Comparison of ENCODE assay signal across 15 cellular contexts in genomic region chr12:120314220-120314619, GRCh38. TPM values are rescaled to one million over a fixed set of nuclear protein-coding genes. Genes with fewer than 3 reads are reported as not detected.
DNase-seq lines count a peak whose midpoint lies in the region; ATAC-seq, FAIRE-seq and TF ChIP-seq lines count a peak whose summit lies in the region.
"Had no signal": no experiment of that assay in that cellular context is flagged by ENCODE, and none has a peak within 500 bp of the region (broad histone marks: within the 10 kb centered on the region; RNA-seq: fewer than 3 reads in every experiment).

No MANE protein-coding gene starts in this region.

- WGBS in A549 (ENCODE audit: missing lambda C conversion rate) = 28% methylated on average over 5 of the region's 5 CpGs

- peak; percentile 39 for TF ChIP-seq CTCF in A549 (IDR thresholded peaks at IDR 0.05)
- TF ChIP-seq CTCF in GM12872 (IDR thresholded peaks at IDR 0.05; ENCODE audit: insufficient read depth, low read depth, low read length) = peak; percentile 47
- TF ChIP-seq CTCF in fibroblast of villous mesenchyme (IDR thresholded peaks at IDR 0.05; ENCODE audit: insufficient read depth, low read depth, low read length) = peak; percentile 38

- peak in 1 of 2 experiments; percentile 38; a peak in 2 of 5 replicates for TF ChIP-seq RAD21 in A549 (conservative IDR thresholded peaks at IDR 0.05 in 1 of 2, IDR thresholded peaks at IDR 0.05 in 1 of 2)

- TF ChIP-seq EP300 in A549 (IDR thresholded peaks at IDR 0.05) = no peak

- ATAC-seq in A549 (0 out of 6 replicates have a peak, but pooled peaks of 1 of the 2 experiments have one; percentile 11), HG03196 (IDR thresholded peaks at IDR 0.05; ENCODE audit: unreplicated experiment) (no peak)
- ATAC-seq: psoas muscle had no signal

- POLR2A ChIA-PET in A549 (lab: Yijun Ruan, JAX) = interaction anchor here (1.2 to 1.5 kb wide), 2 partner anchors 21 to 23 kb away, joined by 3 to 5 read pairs; partner anchors contain the start of genes RNU4-1 and RNU4-2

- H3K4me3 ChIP-seq in A549 (no peak overlapping the region), fibroblast of villous mesenchyme (ENCODE audit: low read depth, low read length) (no peak overlapping the region)
- H3K4me3 ChIP-seq: lung, psoas muscle, transverse colon had no signal

- CTCF ChIA-PET in A549 (lab: Yijun Ruan, JAX) = interaction anchor here (0.6 to 3.9 kb wide), 11 partner anchors 8 to 658 kb away, joined by 3 to 44 read pairs (median 4); partner anchors contain the start of gene SIRT4

- 0 out of 3 replicates have a peak, but pooled peaks cover 3% of the 10 kb centered on the region for H3K4me1 ChIP-seq in A549

- no peak for FAIRE-seq in A549 (lab: Jason Lieb, UNC)

- DNase-seq in A549 (ENCODE audit: low read depth in 1 of 2, low spot score in 1 of 2) = peak; percentile 42 to 51
- DNase-seq in OCI-M1 (lab: John Stamatoyannopoulos, UW) = peak; percentile 32
- DNase-seq in fibroblast of villous mesenchyme (ENCODE audit: low read depth) = no peak
- DNase-seq in activated naive CD4-positive, alpha-beta T cell (lab: John Stamatoyannopoulos, UW) = no peak
- DNase-seq in NK-92 treated with Interleukin-12 subunit alpha and Interleukin-12 subunit beta, amount 100 ng/mL, for 24 hours (lab: John Stamatoyannopoulos, UW) = no peak
- DNase-seq in NCI-H510A treated with DMSO at 0.1 percent for 48 hours (lab: John Stamatoyannopoulos, UW) = no peak
- DNase-seq: CD4-positive, alpha-beta T cell; NCI-H774; T-helper 2 cell; transverse colon had no signal

- H3K9me3 ChIP-seq in A549 = no peaks in the 10 kb centered on the region
- H3K9me3 ChIP-seq: psoas muscle, transverse colon had no signal

- no peak overlapping the region for H3K4me2 ChIP-seq in A549

- TF ChIP-seq POLR2A in A549 (IDR thresholded peaks at IDR 0.05; ENCODE audit: low read length) = no peak

- H3K27ac ChIP-seq in A549 = no peak overlapping the region
- H3K27ac ChIP-seq: psoas muscle, transverse colon had no signal

TF ChIP-seq in A549, 52 proteins besides CTCF, POLR2A, EP300 and RAD21:
- TF ChIP-seq EHMT2 (IDR thresholded peaks at IDR 0.05; ENCODE audit: low read depth) (no peak), CBX8 (IDR thresholded peaks at IDR 0.05) (no peak), EHF (CRISPR knock-in tag; IDR thresholded peaks at IDR 0.05) (no peak), RCOR1 (IDR thresholded peaks at IDR 0.05; ENCODE audit: low read depth, low read length) (no peak), RNF2 (IDR thresholded peaks at IDR 0.05; ENCODE audit: borderline replicate concordance, low read depth) (no peak), ATOH8 (CRISPR knock-in tag; IDR thresholded peaks at IDR 0.05; ENCODE audit: low read depth) (no peak), JUN (IDR thresholded peaks at IDR 0.05) (no peak), KDM1A (IDR thresholded peaks at IDR 0.05; ENCODE audit: low read depth) (no peak), MYC (IDR thresholded peaks at IDR 0.05; ENCODE audit: borderline replicate concordance, low read length) (no peak), FOSB (CRISPR knock-in tag; IDR thresholded peaks at IDR 0.05) (no peak), HOXA7 (CRISPR knock-in tag; IDR thresholded peaks at IDR 0.05) (no peak), CHD2 (IDR thresholded peaks at IDR 0.05; ENCODE audit: low read length, partially characterized antibody) (no peak), ZFP36 (IDR thresholded peaks at IDR 0.05; ENCODE audit: borderline replicate concordance, partially characterized antibody) (no peak), HEYL (CRISPR knock-in tag; IDR thresholded peaks at IDR 0.05) (no peak), RFX5 (IDR thresholded peaks at IDR 0.05) (no peak), NR3C1 (IDR thresholded peaks at IDR 0.05) (no peak), FOSL2 (IDR thresholded peaks at IDR 0.05) (no peak), FOSL2 (CRISPR knock-in tag; IDR thresholded peaks at IDR 0.05) (no peak), BHLHE40 (IDR thresholded peaks at IDR 0.05; ENCODE audit: low read depth, low read length) (no peak)
- TF ChIP-seq, protein P1, sequence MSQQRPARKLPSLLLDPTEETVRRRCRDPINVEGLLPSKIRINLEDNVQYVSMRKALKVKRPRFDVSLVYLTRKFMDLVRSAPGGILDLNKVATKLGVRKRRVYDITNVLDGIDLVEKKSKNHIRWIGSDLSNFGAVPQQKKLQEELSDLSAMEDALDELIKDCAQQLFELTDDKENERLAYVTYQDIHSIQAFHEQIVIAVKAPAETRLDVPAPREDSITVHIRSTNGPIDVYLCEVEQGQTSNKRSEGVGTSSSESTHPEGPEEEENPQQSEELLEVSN (IDR thresholded peaks at IDR 0.05; ENCODE audit: borderline replicate concordance, low read depth) = no peak
- TF ChIP-seq, protein P2, sequence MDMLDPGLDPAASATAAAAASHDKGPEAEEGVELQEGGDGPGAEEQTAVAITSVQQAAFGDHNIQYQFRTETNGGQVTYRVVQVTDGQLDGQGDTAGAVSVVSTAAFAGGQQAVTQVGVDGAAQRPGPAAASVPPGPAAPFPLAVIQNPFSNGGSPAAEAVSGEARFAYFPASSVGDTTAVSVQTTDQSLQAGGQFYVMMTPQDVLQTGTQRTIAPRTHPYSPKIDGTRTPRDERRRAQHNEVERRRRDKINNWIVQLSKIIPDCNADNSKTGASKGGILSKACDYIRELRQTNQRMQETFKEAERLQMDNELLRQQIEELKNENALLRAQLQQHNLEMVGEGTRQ (IDR thresholded peaks at IDR 0.05) = no peak

RNA-seq across cellular contexts. Expression of gene SIRT4, which starts 12.1 kb away (rescaled TPM):
- polyA plus RNA-seq in A549 (2011; rRNA removed) (1.6 and 2.6 TPM in 2 replicates), A549 (2017; fragmentation: RNase III; extraction: RNeasy Plus Mini Kit Qiagen cat#74134 plus additional on column Dnase treatment) (0.87 to 1.6 TPM (median 0.95 TPM) in 3 replicates)
- polyA plus RNA-seq in A549 (2012; cell fraction: cytosol; rRNA removed) = 0.52 and 0.79 TPM in 2 replicates
- 0.29 and 0.34 TPM in 2 replicates for polyA plus RNA-seq in A549 (2012; cell fraction: nucleus; rRNA removed)
- polyA minus RNA-seq in A549 (2011; rRNA and poly(A)+ RNA removed) = 1.2 and 1.3 TPM in 2 replicates
- total RNA-seq in fibroblast of villous mesenchyme = 1.3 and 1.6 TPM in 2 replicates

RNA-seq across cellular contexts. Expression of gene PLA2G1B, which starts 13.4 kb away (rescaled TPM):
- polyA plus RNA-seq in A549 (2011; rRNA removed) (0.21 TPM in 1 of 2 replicates, not detected in the other), A549 (2017; fragmentation: RNase III; extraction: RNeasy Plus Mini Kit Qiagen cat#74134 plus additional on column Dnase treatment) (not detected in 3 replicates)
- not detected in 2 replicates for polyA plus RNA-seq in A549 (2012; cell fraction: cytosol; rRNA removed)
- not detected in 2 replicates for polyA plus RNA-seq in A549 (2012; cell fraction: nucleus; rRNA removed)
- not detected in 2 replicates for polyA minus RNA-seq in A549 (2011; rRNA and poly(A)+ RNA removed)
- not detected in 2 replicates for total RNA-seq in fibroblast of villous mesenchyme
- total RNA-seq: CD4-positive, alpha-beta T cell; M059J; transverse colon had no signal

RNA-seq across cellular contexts. Expression of gene RNU4-1, which starts 21.2 kb away (rescaled TPM):
- polyA plus RNA-seq in A549 (2011; rRNA removed) = not detected in 2 replicates
- not detected in 2 replicates for polyA plus RNA-seq in A549 (2012; cell fraction: cytosol; rRNA removed)
- not detected in 2 replicates for polyA plus RNA-seq in A549 (2012; cell fraction: nucleus; rRNA removed)
- not detected in 3 replicates for polyA plus RNA-seq in A549 (2017; fragmentation: RNase III; extraction: RNeasy Plus Mini Kit Qiagen cat#74134 plus additional on column Dnase treatment)
- polyA minus RNA-seq in A549 (2011; rRNA and poly(A)+ RNA removed) = under 0.01 TPM in 2 replicates
- under 0.01 TPM in 2 replicates for total RNA-seq in fibroblast of villous mesenchyme
- total RNA-seq: M059J had no signal
- polyA plus RNA-seq: lung, psoas muscle had no signal

RNA-seq across cellular contexts. Expression of gene RNU4-2, which starts 22.5 kb away (rescaled TPM):
- polyA plus RNA-seq in A549 (2011; rRNA removed) = under 0.01 TPM in 1 of 2 replicates, not detected in the other
- not detected in 2 replicates for polyA plus RNA-seq in A549 (2012; cell fraction: cytosol; rRNA removed)
- polyA plus RNA-seq in A549 (2012; cell fraction: nucleus; rRNA removed) = not detected in 2 replicates
- not detected in 3 replicates for polyA plus RNA-seq in A549 (2017; fragmentation: RNase III; extraction: RNeasy Plus Mini Kit Qiagen cat#74134 plus additional on column Dnase treatment)
- under 0.01 TPM in 2 replicates for polyA minus RNA-seq in A549 (2011; rRNA and poly(A)+ RNA removed)
- under 0.01 TPM in 2 replicates for total RNA-seq in fibroblast of villous mesenchyme
- polyA plus RNA-seq: lung, psoas muscle had no signal

RNA-seq across cellular contexts. Expression of gene PXN, which starts 48.7 kb away (rescaled TPM):
- polyA plus RNA-seq in A549 (2011; rRNA removed) (40.1 and 62.8 TPM in 2 replicates), A549 (2017; fragmentation: RNase III; extraction: RNeasy Plus Mini Kit Qiagen cat#74134 plus additional on column Dnase treatment) (97.0 to 102 TPM (median 98.6 TPM) in 3 replicates)
- polyA plus RNA-seq in A549 (2012; cell fraction: cytosol; rRNA removed) = 67.2 and 97.2 TPM in 2 replicates
- polyA plus RNA-seq in A549 (2012; cell fraction: nucleus; rRNA removed) = 165 and 170 TPM in 2 replicates
- 44.1 and 64.3 TPM in 2 replicates for polyA minus RNA-seq in A549 (2011; rRNA and poly(A)+ RNA removed)
- total RNA-seq in fibroblast of villous mesenchyme = 63.0 and 67.3 TPM in 2 replicates

Comparison
In these comparisons a context has a peak if more than half of its experiments do, and no peak if none do; other contexts are left out.
1. DNase-seq: peak in A549 (2 of 2) and OCI-M1 (single experiment); none in fibroblast of villous mesenchyme (single experiment), activated naive CD4-positive, alpha-beta T cell (0 of 4), NK-92 treated with Interleukin-12 subunit alpha and Interleukin-12 subunit beta, amount 100 ng/mL, for 24 hours (single experiment) and NCI-H510A treated with DMSO at 0.1 percent for 48 hours (single experiment).
2. Peak in every context shown above with its lines, with median percentiles within 50 percentile points of each other: CTCF ChIP-seq.